Comparison of ENCODE assay signal across 4 cellular contexts in the genomic region with DNA sequence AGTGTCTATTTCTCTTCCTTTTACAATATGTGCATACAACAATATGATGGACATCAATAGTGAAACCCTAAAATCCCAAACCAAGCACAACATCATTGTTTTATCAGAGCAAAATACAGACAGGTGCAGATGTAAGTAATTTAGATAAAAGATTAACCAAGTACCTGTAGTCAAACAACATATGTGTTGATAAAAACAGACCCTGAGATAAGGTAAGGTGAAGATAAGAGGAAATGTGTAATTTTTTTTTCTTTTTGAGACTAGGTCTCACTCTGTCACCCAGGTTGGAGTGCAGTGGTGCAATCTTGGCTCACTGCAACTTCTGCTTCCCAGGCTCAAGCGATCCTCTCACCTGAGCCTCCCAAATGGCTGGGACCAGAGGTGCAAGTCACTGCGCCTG.
"Had no signal": no experiment of that assay in that cellular context is flagged by ENCODE, and none has a peak within 500 bp of the region (broad histone marks: within the 10 kb centered on the region; RNA-seq: fewer than 3 reads in every experiment).

No MANE protein-coding gene starts in this region.

- ATAC-seq: HepG2, K562 had no signal

- H3K4me3 ChIP-seq: K562 had no signal

- DNase-seq: IMR-90, KBM-7 had no signal
